Comparison of ENCODE assay signal across 23 cellular contexts in genomic region chr2:233290446-233290845, GRCh38. TPM values are rescaled to one million over a fixed set of nuclear protein-coding genes. Genes with fewer than 3 reads are reported as not detected.
DNase-seq lines count a peak whose midpoint lies in the region; ATAC-seq and TF ChIP-seq lines count a peak whose summit lies in the region.
"Had no signal": no experiment of that assay in that cellular context is flagged by ENCODE, and none has a peak within 500 bp of the region (broad histone marks: within the 10 kb centered on the region; RNA-seq: fewer than 3 reads in every experiment).

No MANE protein-coding gene starts in this region.

- no peaks in the 10 kb centered on the region for H3K4me1 ChIP-seq in CD4-positive, alpha-beta memory T cell (ENCODE audit: insufficient read depth, low read length)
- H3K4me1 ChIP-seq in Karpas-422 (ENCODE audit: low read length): no peaks in the 10 kb centered on the region
- H3K4me1 ChIP-seq: sigmoid colon had no signal

- no peaks in the 10 kb centered on the region for H3K9me3 ChIP-seq in CD4-positive, alpha-beta memory T cell (ENCODE audit: control insufficient read depth in 1 of 2, low read length in 2 of 2)
- no peaks in the 10 kb centered on the region for H3K9me3 ChIP-seq in Karpas-422 (ENCODE audit: low read length)
- H3K9me3 ChIP-seq: esophagus squamous epithelium, gastroesophageal sphincter, MG63, sigmoid colon had no signal

- H3K4me2 ChIP-seq in Karpas-422 (ENCODE audit: low read depth, low read length, poor library complexity, severe bottlenecking): no peak overlapping the region

- CTCF ChIA-PET in CD4-positive, alpha-beta memory T cell (lab: Charles Lee; ENCODE audit: partially characterized antibody): interaction anchor here (1.3 kb wide), 1 partner anchor 113 kb away, joined by 4 read pairs; no protein-coding TSS in a partner anchor

- no peaks in the 10 kb centered on the region for H4K20me1 ChIP-seq in Karpas-422 (ENCODE audit: insufficient read depth, low read depth, low read length)

- TF ChIP-seq CTCF in progenitor cell of endocrine pancreas (IDR thresholded peaks at IDR 0.05; ENCODE audit: unreplicated experiment): no peak

- peaks cover 0 to 8% (median 3%) of the 10 kb centered on the region in 4 donors for H3K4me1 Mint-ChIP-seq in CD4-positive, alpha-beta memory T cell
- peaks cover 9% of the 10 kb centered on the region for H3K4me1 Mint-ChIP-seq in central memory CD8-positive, alpha-beta T cell
- H3K4me1 Mint-ChIP-seq in progenitor cell of endocrine pancreas (ENCODE audit: low read depth): peaks cover 26% of the 10 kb centered on the region
- H3K4me1 Mint-ChIP-seq: activated CD4-positive, alpha-beta T cell treated with anti-CD3 and anti-CD28 coated beads, Interleukin-2, amount 10 ng/mL, durations not matched to agents 24 days and 14 days had no signal

- H3K79me2 ChIP-seq in Karpas-422 (ENCODE audit: low read length): peaks cover 4% of the 10 kb centered on the region

- no peak overlapping the region for H3K27ac ChIP-seq in CD4-positive, alpha-beta memory T cell (ENCODE audit: low read depth, low read length)
- no peak overlapping the region for H3K27ac ChIP-seq in Karpas-422 (ENCODE audit: low read length)
- H3K27ac ChIP-seq: esophagus squamous epithelium, gastroesophageal sphincter, GM23248, sigmoid colon had no signal

- no peaks in the 10 kb centered on the region for H3K9me2 ChIP-seq in Karpas-422 (replicated peaks; ENCODE audit: insufficient read depth, low read length)

- no peaks in the 10 kb centered on the region for H3K9me3 Mint-ChIP-seq in CD4-positive, alpha-beta memory T cell
- no peaks in the 10 kb centered on the region for H3K9me3 Mint-ChIP-seq in central memory CD8-positive, alpha-beta T cell
- H3K9me3 Mint-ChIP-seq in progenitor cell of endocrine pancreas (ENCODE audit: low read depth): no peaks in the 10 kb centered on the region
- H3K9me3 Mint-ChIP-seq: activated CD4-positive, alpha-beta T cell treated with anti-CD3 and anti-CD28 coated beads, Interleukin-2, amount 10 ng/mL, durations not matched to agents 24 days and 14 days; IgD-negative memory B cell; T-helper 1 cell treated with Interleukin-12 subunit alpha and Interleukin-12 subunit beta and Interleukin-4 antibody, amounts not matched to agents 30 μg/mL and 1 μg/mL, for 36 hours had no signal

- peak overlapping the region in 4 of 7 donors; percentile 81 to 86 (median 84) for H3K27ac Mint-ChIP-seq in CD4-positive, alpha-beta memory T cell
- H3K27ac Mint-ChIP-seq in central memory CD8-positive, alpha-beta T cell (ENCODE audit: low read depth): peak overlapping the region; percentile 47
- H3K27ac Mint-ChIP-seq in progenitor cell of endocrine pancreas: peak overlapping the region; percentile 90
- H3K27ac Mint-ChIP-seq: activated CD4-positive, alpha-beta T cell treated with anti-CD3 and anti-CD28 coated beads, Interleukin-2, amount 10 ng/mL, durations not matched to agents 24 days and 14 days; IgD-negative memory B cell; T-helper 1 cell treated with Interleukin-12 subunit alpha and Interleukin-12 subunit beta and Interleukin-4 antibody, amounts not matched to agents 30 μg/mL and 1 μg/mL, for 36 hours had no signal

- H3K27me3 ChIP-seq in CD4-positive, alpha-beta memory T cell (ENCODE audit: insufficient read depth, low read length): no peaks in the 10 kb centered on the region
- no peaks in the 10 kb centered on the region for H3K27me3 ChIP-seq in Karpas-422 (ENCODE audit: low read length)
- H3K27me3 ChIP-seq: esophagus squamous epithelium, gastroesophageal sphincter, MG63, sigmoid colon had no signal

- H3K9ac ChIP-seq in Karpas-422 (ENCODE audit: low read length): no peak overlapping the region
- H3K9ac ChIP-seq: GM23248 had no signal

- H3K4me3 Mint-ChIP-seq in CD4-positive, alpha-beta memory T cell: no peak overlapping the region
- H3K4me3 Mint-ChIP-seq in central memory CD8-positive, alpha-beta T cell: no peak overlapping the region
- peak overlapping the region; percentile 16 for H3K4me3 Mint-ChIP-seq in progenitor cell of endocrine pancreas (ENCODE audit: low read depth)
- H3K4me3 Mint-ChIP-seq: activated CD4-positive, alpha-beta T cell treated with anti-CD3 and anti-CD28 coated beads, Interleukin-2, amount 10 ng/mL, durations not matched to agents 24 days and 14 days; IgD-negative memory B cell; T-helper 1 cell treated with Interleukin-12 subunit alpha and Interleukin-12 subunit beta and Interleukin-4 antibody, amounts not matched to agents 30 μg/mL and 1 μg/mL, for 36 hours had no signal

- DNase-seq in CD4-positive, alpha-beta memory T cell: no peak
- peak; percentile 62 for DNase-seq in DMS53 treated with DMSO at 0.1 percent for 48 hours (lab: John Stamatoyannopoulos, UW; ENCODE audit: unreplicated experiment)
- DNase-seq in central memory CD8-positive, alpha-beta T cell (ENCODE audit: low spot score in 2 of 2): no peak
- DNase-seq in progenitor cell of endocrine pancreas (ENCODE audit: low spot score, unreplicated experiment): no peak
- DNase-seq in AG20443 (ENCODE audit: low spot score): no peak
- DNase-seq in NCI-H1436 treated with DMSO at 0.1 percent for 48 hours (lab: John Stamatoyannopoulos, UW): no peak
- DNase-seq in Karpas-422: no peak
- no peak for DNase-seq in stimulated activated naive CD8-positive, alpha-beta T cell treated with anti-CD3 and anti-CD28 coated beads, Interleukin-15, Interleukin-2, amounts not matched to agents 100 U/mL and 50 U/mL, for 24 hours
- DNase-seq: activated CD4-positive, alpha-beta T cell treated with anti-CD3 and anti-CD28 coated beads, Interleukin-2, amount 10 ng/mL, durations not matched to agents 24 days and 14 days; activated gamma-delta T cell; aorta; effector memory CD4-positive, alpha-beta T cell; esophagus squamous epithelium; GDM1; GM23248; kidney; MG63; NCI-H446; sigmoid colon had no signal

- no peak for ATAC-seq in central memory CD8-positive, alpha-beta T cell (replicated peaks; ENCODE audit: extremely low read depth, poor library complexity, severe bottlenecking)
- ATAC-seq in stimulated activated naive CD8-positive, alpha-beta T cell treated with anti-CD3 and anti-CD28 coated beads, Interleukin-15, Interleukin-2, amounts not matched to agents 100 U/mL and 50 U/mL, for 24 hours: no peak
- ATAC-seq: gastroesophageal sphincter had no signal

- POLR2A ChIA-PET in CD4-positive, alpha-beta memory T cell (lab: Charles Lee; ENCODE audit: partially characterized antibody): no interaction called here

- peaks cover 93% of the 10 kb centered on the region for H3K36me3 ChIP-seq in CD4-positive, alpha-beta memory T cell (ENCODE audit: insufficient read depth, low read length)
- peaks cover 43% of the 10 kb centered on the region for H3K36me3 ChIP-seq in Karpas-422 (ENCODE audit: insufficient read depth, low read length)

- H2AFZ ChIP-seq in Karpas-422 (ENCODE audit: low read length): no peak overlapping the region
- H2AFZ ChIP-seq: GM23248 had no signal

- no peak overlapping the region for H3K4me3 ChIP-seq in CD4-positive, alpha-beta memory T cell (ENCODE audit: low read length in 2 of 2)
- H3K4me3 ChIP-seq in Karpas-422 (ENCODE audit: low read length): no peak overlapping the region
- H3K4me3 ChIP-seq: esophagus squamous epithelium, gastroesophageal sphincter, GM23248, MG63, sigmoid colon had no signal

- intact Hi-C loops in CD4-positive, alpha-beta memory T cell (cut with micrococcal nuclease): no loop called here

- no peaks in the 10 kb centered on the region for H3K27me3 Mint-ChIP-seq in CD4-positive, alpha-beta memory T cell
- no peaks in the 10 kb centered on the region for H3K27me3 Mint-ChIP-seq in central memory CD8-positive, alpha-beta T cell
- no peaks in the 10 kb centered on the region for H3K27me3 Mint-ChIP-seq in progenitor cell of endocrine pancreas
- H3K27me3 Mint-ChIP-seq: activated CD4-positive, alpha-beta T cell treated with anti-CD3 and anti-CD28 coated beads, Interleukin-2, amount 10 ng/mL, durations not matched to agents 24 days and 14 days; IgD-negative memory B cell had no signal

- H3K36me3 Mint-ChIP-seq in CD4-positive, alpha-beta memory T cell: peaks cover 67 to 94% of the 10 kb centered on the region in 2 donors
- peaks cover 86% of the 10 kb centered on the region for H3K36me3 Mint-ChIP-seq in central memory CD8-positive, alpha-beta T cell (ENCODE audit: insufficient read depth)
- H3K36me3 Mint-ChIP-seq in progenitor cell of endocrine pancreas (ENCODE audit: insufficient read depth): peaks cover 45% of the 10 kb centered on the region

RNA-seq across cellular contexts. Expression of gene SAG, which starts 17.2 kb away (rescaled TPM):
- total RNA-seq in CD4-positive, alpha-beta memory T cell: under 1 TPM in 1 of 2 experiments, not detected in 1; 0.06 TPM
- not detected for polyA plus RNA-seq in CD4-positive, alpha-beta memory T cell
- not detected in 2 replicates for total RNA-seq in progenitor cell of endocrine pancreas
- total RNA-seq in Karpas-422 (2014; rRNA removed; shearing (Covaris generic); ENCODE audit: low replicate concordance): not detected in 2 replicates
- total RNA-seq: activated CD4-positive, alpha-beta T cell treated with anti-CD3 and anti-CD28 coated beads, Interleukin-2, amount 10 ng/mL, durations not matched to agents 24 days and 14 days; aorta; esophagus squamous epithelium; GM23248; kidney; sigmoid colon; SK-MEL-5 had no signal
- polyA plus RNA-seq: aorta, GM23248, IgD-negative memory B cell, sigmoid colon had no signal

RNA-seq across cellular contexts. Expression of gene ATG16L1, which starts 39.0 kb away (rescaled TPM):
- total RNA-seq in CD4-positive, alpha-beta memory T cell: 10 to 100 TPM; 81.1 to 89.4 TPM
- polyA plus RNA-seq in CD4-positive, alpha-beta memory T cell: 10 to 100 TPM; 12.3 to 20.0 TPM
- total RNA-seq in progenitor cell of endocrine pancreas: 27.9 and 29.7 TPM in 2 replicates
- total RNA-seq in Karpas-422 (2014; rRNA removed; shearing (Covaris generic); ENCODE audit: low replicate concordance): 18.2 and 20.2 TPM in 2 replicates
